Comparison of ENCODE assay signal across 22 cellular contexts in genomic region chr2:231049286-231050017, GRCh38. TPM values are rescaled to one million over a fixed set of nuclear protein-coding genes. Genes with fewer than 3 reads are reported as not detected.
DNase-seq lines count a peak whose midpoint lies in the region; ATAC-seq, FAIRE-seq and TF ChIP-seq lines count a peak whose summit lies in the region.
"Had no signal": no experiment of that assay in that cellular context is flagged by ENCODE, and none has a peak within 500 bp of the region (broad histone marks: within the 10 kb centered on the region; RNA-seq: fewer than 3 reads in every experiment).

No MANE protein-coding gene starts in this region.

- H3K4me3 Mint-ChIP-seq in progenitor cell of endocrine pancreas (ENCODE audit: low read depth) = peak overlapping the region; percentile 63
- H3K4me3 Mint-ChIP-seq: CD8-positive, alpha-beta memory T cell had no signal

- POLR2A ChIA-PET in A549 (lab: Yijun Ruan, JAX) = no interaction called here

- TF ChIP-seq POLR2A in A549 (IDR thresholded peaks at IDR 0.05; ENCODE audit: low read length) = no peak

- TF ChIP-seq EP300 in A549 (IDR thresholded peaks at IDR 0.05) = no peak

- peaks cover 37% of the 10 kb centered on the region for H3K4me1 ChIP-seq in A549
- no peaks in the 10 kb centered on the region for H3K4me1 ChIP-seq in right cardiac atrium (ENCODE audit: control insufficient read depth, insufficient read depth, low read length)
- H3K4me1 ChIP-seq: HAP-1 had no signal

- ATAC-seq in A549 = no peak
- no peak for ATAC-seq in GM19328 (IDR thresholded peaks at IDR 0.05; ENCODE audit: unreplicated experiment)
- ATAC-seq in right cardiac atrium = no peak
- no peak for ATAC-seq in activated CD4-positive, CD25-positive, alpha-beta regulatory T cell treated with anti-CD3 and anti-CD28 coated beads, Interleukin-2, amount 50 U/mL, for 24 hours
- ATAC-seq: GM12878 had no signal

- peak overlapping the region; percentile 97 for H3K27ac Mint-ChIP-seq in progenitor cell of endocrine pancreas
- H3K27ac Mint-ChIP-seq: IgD-negative memory B cell had no signal

- intact Hi-C loops in right cardiac atrium (cut with DNase I) = no loop called here

- peaks cover 4% of the 10 kb centered on the region for H3K27me3 Mint-ChIP-seq in progenitor cell of endocrine pancreas

- CTCF ChIA-PET in A549 (lab: Yijun Ruan, JAX) = interaction anchor here (1.3 to 1.9 kb wide), 3 partner anchors 13 to 225 kb away, joined by 3 to 5 read pairs (median 4); no protein-coding TSS in a partner anchor

- peak overlapping the region; percentile 76 for H3K4me2 ChIP-seq in A549
- H3K4me2 ChIP-seq: PC-9 had no signal

- H3K4me3 ChIP-seq in A549 (no peak overlapping the region), right cardiac atrium (ENCODE audit: low read length) (no peak overlapping the region)
- H3K4me3 ChIP-seq: BLaER1, GM12878, HAP-1, PC-9 had no signal

- no peaks in the 10 kb centered on the region for H3K27me3 ChIP-seq in layer of hippocampus (ENCODE audit: control insufficient read depth, insufficient read depth, low read length)
- no peaks in the 10 kb centered on the region for H3K27me3 ChIP-seq in right cardiac atrium (ENCODE audit: control insufficient read depth, insufficient read depth)
- H3K27me3 ChIP-seq: BLaER1 had no signal

- TF ChIP-seq CTCF in A549 (IDR thresholded peaks at IDR 0.05) = no peak
- TF ChIP-seq CTCF in progenitor cell of endocrine pancreas (IDR thresholded peaks at IDR 0.05; ENCODE audit: unreplicated experiment) = no peak

- FAIRE-seq in A549 (lab: Jason Lieb, UNC) = no peak
- FAIRE-seq: GM12878 had no signal

- WGBS in A549 (ENCODE audit: missing lambda C conversion rate) = 83% methylated on average over 12 of the region's 12 CpGs
- WGBS in right cardiac atrium = 82% methylated on average over 12 of the region's 12 CpGs

- no peak for TF ChIP-seq RAD21 in A549 (conservative IDR thresholded peaks at IDR 0.05 in 1 of 2, IDR thresholded peaks at IDR 0.05 in 1 of 2)

- H3K9me3 ChIP-seq in A549 (no peaks in the 10 kb centered on the region), right cardiac atrium (ENCODE audit: control insufficient read depth, low read length) (no peaks in the 10 kb centered on the region)
- H3K9me3 ChIP-seq: BLaER1, HAP-1 had no signal

- peaks cover 42% of the 10 kb centered on the region for H3K4me1 Mint-ChIP-seq in progenitor cell of endocrine pancreas (ENCODE audit: low read depth)

- H3K36me3 Mint-ChIP-seq in progenitor cell of endocrine pancreas (ENCODE audit: insufficient read depth) = no peaks in the 10 kb centered on the region
- H3K36me3 Mint-ChIP-seq: IgD-negative memory B cell had no signal

- H3K27ac ChIP-seq in A549 (peak overlapping the region; percentile 71 to 82), caudate nucleus (ENCODE audit: low read depth, low read length) (peak overlapping the region; percentile 33), layer of hippocampus (ENCODE audit: low read depth, low read length) (peak overlapping the region; percentile 35), right cardiac atrium (ENCODE audit: low read length) (no peak overlapping the region)
- H3K27ac ChIP-seq: BLaER1, PC-9 had no signal

- H3K9me3 Mint-ChIP-seq in progenitor cell of endocrine pancreas (ENCODE audit: low read depth) = no peaks in the 10 kb centered on the region
- H3K9me3 Mint-ChIP-seq: CD8-positive, alpha-beta memory T cell; IgD-negative memory B cell had no signal

- DNase-seq in A549 (ENCODE audit: low read depth in 1 of 2, low spot score in 1 of 2) = no peak
- no peak for DNase-seq in caudate nucleus (lab: John Stamatoyannopoulos, UW)
- no peak for DNase-seq in progenitor cell of endocrine pancreas (ENCODE audit: low spot score, unreplicated experiment)
- DNase-seq in dedifferentiated amniotic fluid mesenchymal stem cell (ENCODE audit: extremely low spot score) = no peak
- DNase-seq in right cardiac atrium = no peak
- DNase-seq: CD8-positive, alpha-beta memory T cell; DMS79 treated with DMSO at 0.1 percent for 48 hours; NCI-H1930; NCI-H510A treated with DMSO at 0.1 percent for 48 hours; PC-9 had no signal

TF ChIP-seq in A549, 52 proteins besides CTCF, POLR2A, EP300 and RAD21:
- TF ChIP-seq HDAC2 (IDR thresholded peaks at IDR 0.05) (no peak), FOSB (CRISPR knock-in tag; IDR thresholded peaks at IDR 0.05) (no peak), ZSCAN20 (CRISPR knock-in tag; IDR thresholded peaks at IDR 0.05) (no peak), NFE2L2 (conservative IDR thresholded peaks at IDR 0.05; ENCODE audit: low read length) (no peak), JUNB (IDR thresholded peaks at IDR 0.05) (no peak), ZNF302 (CRISPR knock-in tag; IDR thresholded peaks at IDR 0.05) (no peak), HEYL (CRISPR knock-in tag; IDR thresholded peaks at IDR 0.05) (no peak), FOXS1 (CRISPR knock-in tag; IDR thresholded peaks at IDR 0.05) (no peak), MAFK (IDR thresholded peaks at IDR 0.05; ENCODE audit: partially characterized antibody) (no peak), E2F6 (IDR thresholded peaks at IDR 0.05; ENCODE audit: borderline replicate concordance, low read depth) (no peak), NR3C1 (IDR thresholded peaks at IDR 0.05) (no peak), KDM1A (IDR thresholded peaks at IDR 0.05; ENCODE audit: low read depth) (no peak), BCL3 (IDR thresholded peaks at IDR 0.05) (no peak), PHF8 (IDR thresholded peaks at IDR 0.05; ENCODE audit: borderline replicate concordance, low read depth) (no peak), HES2 (IDR thresholded peaks at IDR 0.05) (no peak), SMC3 (IDR thresholded peaks at IDR 0.05) (no peak), MAZ (IDR thresholded peaks at IDR 0.05; ENCODE audit: borderline replicate concordance, low read depth, low read length) (no peak), JUN (IDR thresholded peaks at IDR 0.05) (no peak), USF2 (IDR thresholded peaks at IDR 0.05) (no peak)
TF ChIP-seq in A549: peak in this region for 0.

RNA-seq across cellular contexts. Expression of gene PSMD1, which starts 7.2 kb away (rescaled TPM):
- polyA plus RNA-seq in A549 (2011; rRNA removed) = 248 and 292 TPM in 2 replicates
- 128 and 138 TPM in 2 replicates for polyA plus RNA-seq in A549 (2012; cell fraction: cytosol; rRNA removed)
- 81.0 and 113 TPM in 2 replicates for polyA plus RNA-seq in A549 (2012; cell fraction: nucleus; rRNA removed)
- polyA plus RNA-seq in A549 (2017; fragmentation: RNase III; extraction: RNeasy Plus Mini Kit Qiagen cat#74134 plus additional on column Dnase treatment) = 113 to 127 TPM (median 122 TPM) in 3 replicates
- 337 and 350 TPM in 2 replicates for polyA minus RNA-seq in A549 (2011; rRNA and poly(A)+ RNA removed)
- total RNA-seq in progenitor cell of endocrine pancreas = 99.0 and 103 TPM in 2 replicates
- 10 to 100 TPM; 77.4 to 88.6 (median 83.2) TPM for total RNA-seq in right cardiac atrium
- 35.6 TPM for polyA plus RNA-seq in right cardiac atrium

RNA-seq across cellular contexts. Expression of gene C2orf72, which starts 12.1 kb away (rescaled TPM):
- polyA plus RNA-seq in A549 (2011; rRNA removed) = 7.4 and 12.7 TPM in 2 replicates
- polyA plus RNA-seq in A549 (2012; cell fraction: cytosol; rRNA removed) = 7.9 and 8.2 TPM in 2 replicates
- polyA plus RNA-seq in A549 (2012; cell fraction: nucleus; rRNA removed) = 7.8 and 9.1 TPM in 2 replicates
- polyA plus RNA-seq in A549 (2017; fragmentation: RNase III; extraction: RNeasy Plus Mini Kit Qiagen cat#74134 plus additional on column Dnase treatment) = 4.1 to 5.2 TPM (median 4.9 TPM) in 3 replicates
- polyA minus RNA-seq in A549 (2011; rRNA and poly(A)+ RNA removed) = 8.0 and 11.5 TPM in 2 replicates
- total RNA-seq in progenitor cell of endocrine pancreas = 9.7 and 11.1 TPM in 2 replicates
- total RNA-seq in right cardiac atrium = under 1 TPM in 3 of 4 donors, not detected in 1; 0.18 to 0.43 (median 0.42) TPM
- polyA plus RNA-seq in right cardiac atrium = 0.27 TPM
- total RNA-seq: PC-9 had no signal
- polyA plus RNA-seq: CD8-positive, alpha-beta memory T cell; IgD-negative memory B cell had no signal

RNA-seq across cellular contexts. Expression of gene SPATA3, which starts 53.5 kb away (rescaled TPM):
- polyA plus RNA-seq in A549 (2011; rRNA removed) (not detected in 2 replicates), A549 (2017; fragmentation: RNase III; extraction: RNeasy Plus Mini Kit Qiagen cat#74134 plus additional on column Dnase treatment) (not detected in 3 replicates), right cardiac atrium (not detected)
- polyA plus RNA-seq in A549 (2012; cell fraction: cytosol; rRNA removed) = not detected in 2 replicates
- not detected in 2 replicates for polyA plus RNA-seq in A549 (2012; cell fraction: nucleus; rRNA removed)
- not detected in 2 replicates for polyA minus RNA-seq in A549 (2011; rRNA and poly(A)+ RNA removed)
- total RNA-seq in progenitor cell of endocrine pancreas (not detected in 2 replicates), right cardiac atrium (not detected)
- total RNA-seq: A172, G401, GM12878, HT-29, LHCN-M2, PC-9, SK-MEL-5 had no signal
- polyA plus RNA-seq: CD8-positive, alpha-beta memory T cell; GM12878; IgD-negative memory B cell had no signal
